ENCODE assay signal across 20 cellular contexts in genomic region chr5:150541397-150541675, GRCh38. TPM values are rescaled to one million over a fixed set of nuclear protein-coding genes. Genes with fewer than 3 reads are reported as not detected.
DNase-seq lines count a peak whose midpoint lies in the region; ATAC-seq and TF ChIP-seq lines count a peak whose summit lies in the region.
"Had no signal": no experiment of that assay in that cellular context is flagged by ENCODE, and none has a peak within 500 bp of the region (broad histone marks: within the 10 kb centered on the region; RNA-seq: fewer than 3 reads in every experiment).

No MANE protein-coding gene starts in this region.

- peak overlapping the region; percentile 25; the same call in 1 of the 2 replicates for H3K4me2 ChIP-seq in SK-N-SH
- H3K4me2 ChIP-seq: KMS-11, neural progenitor cell had no signal

- 96% methylated on average over 6 of the region's 6 CpGs for WGBS in SK-N-SH (ENCODE audit: low lambda C conversion rate)
- whole genome bisulfite sequencing in esophagus squamous epithelium, 2 donors: 63 to 83% methylated on average over 3 to 4 of the region's 6 CpGs

- TF ChIP-seq CTCF in SK-N-SH (IDR thresholded peaks at IDR 0.05) (no peak), esophagus squamous epithelium (IDR thresholded peaks at IDR 0.05) (no peak), tibial artery (IDR thresholded peaks at IDR 0.05) (no peak)

- H3K9me2 ChIP-seq in SK-N-SH: no peaks in the 10 kb centered on the region

- peak overlapping the region; percentile 16; the same call in 1 of the 2 replicates for H3K9ac ChIP-seq in SK-N-SH
- H3K9ac ChIP-seq: KMS-11, neural progenitor cell had no signal

- H2AFZ ChIP-seq in SK-N-SH (ENCODE audit: low read depth): no peak overlapping the region
- H2AFZ ChIP-seq: neural progenitor cell had no signal

- H3F3A ChIP-seq in SK-N-SH (replicated peaks; ENCODE audit: insufficient read depth): peaks cover 29% of the 10 kb centered on the region

- H4K20me1 ChIP-seq in SK-N-SH (ENCODE audit: insufficient read depth): no peaks in the 10 kb centered on the region

- peaks cover 57 to 63% of the 10 kb centered on the region in 2 experiments for H3K36me3 ChIP-seq in SK-N-SH (replicated peaks in 1 of 2; ENCODE audit: control insufficient read depth in 1 of 2, insufficient read depth in 2 of 2, low read length in 1 of 2)
- H3K36me3 ChIP-seq in esophagus squamous epithelium: peaks cover 19 to 96% (median 27%) of the 10 kb centered on the region in 3 donors
- H3K36me3 ChIP-seq in muscle layer of duodenum (ENCODE audit: control insufficient read depth in 1 of 2, insufficient read depth in 2 of 2, low read length in 2 of 2): peaks cover 43 to 67% of the 10 kb centered on the region in 2 donors
- H3K36me3 ChIP-seq in tibial artery: peaks cover 56 to 93% (median 66%) of the 10 kb centered on the region in 3 donors
- H3K36me3 ChIP-seq: neural progenitor cell had no signal

- CTCF ChIA-PET in SK-N-SH (lab: Yijun Ruan, JAX): interaction anchor here (0.6 to 1.8 kb wide), 4 partner anchors 9 to 174 kb away, joined by 3 to 8 read pairs (median 4); no protein-coding TSS in a partner anchor

- DNase-seq in SK-N-SH (no peak), esophagus squamous epithelium (lab: John Stamatoyannopoulos, UW) (no peak), tibial artery (no peak), DMS53 (lab: John Stamatoyannopoulos, UW) (no peak), COLO668 (lab: John Stamatoyannopoulos, UW; ENCODE audit: unreplicated experiment) (no peak)
- DNase-seq: activated CD8-positive, alpha-beta memory T cell treated with anti-CD3 and anti-CD28 coated beads, Interleukin-2, amount 50 U/mL, for 48 hours; activated naive CD4-positive, alpha-beta T cell treated with anti-CD3 and anti-CD28 coated beads, Interleukin-2, amount 50 U/mL, for 16 hours; DMS79 treated with DMSO at 0.1 percent for 48 hours; NCI-H1417; NCI-H446; stimulated activated naive CD8-positive, alpha-beta T cell treated with anti-CD3 and anti-CD28 coated beads, Interleukin-15, amount 100 ng/mL, for 72 hours; T-cell had no signal

- no peak for TF ChIP-seq POLR2A in esophagus squamous epithelium (IDR thresholded peaks at IDR 0.05)

- no peak for TF ChIP-seq RAD21 in SK-N-SH (IDR thresholded peaks at IDR 0.05; ENCODE audit: low read length)

- peak overlapping the region; percentile 53 to 87 for H3K27ac ChIP-seq in SK-N-SH (ENCODE audit: low read depth in 2 of 2, low read length in 1 of 2)
- H3K27ac ChIP-seq in esophagus squamous epithelium: peak overlapping the region; percentile 81 to 93 (median 88)
- H3K27ac ChIP-seq in muscle layer of duodenum (ENCODE audit: low read length): peak overlapping the region; percentile 72
- peak overlapping the region; percentile 69 to 75 for H3K27ac ChIP-seq in tibial artery
- H3K27ac ChIP-seq: C4-2B, HL-60, KMS-11, neural progenitor cell had no signal

- intact Hi-C loops in esophagus squamous epithelium (cut with DNase I) (loop anchor here (5.0 kb wide), 1 partner anchor 84 kb away; no protein-coding TSS in a partner anchor), tibial artery (cut with DNase I; ENCODE audit: low total_unique reads) (loop anchor here (5.0 kb wide), 1 partner anchor 84 kb away; no protein-coding TSS in a partner anchor)

- H3K4me1 ChIP-seq in SK-N-SH (ENCODE audit: control insufficient read depth in 1 of 2, insufficient read depth in 2 of 2, low read depth in 1 of 2, low read length in 1 of 2) (peaks cover 4 to 22% of the 10 kb centered on the region in 2 experiments; a peak in 3 of 4 replicates), esophagus squamous epithelium (peaks cover 18 to 52% (median 24%) of the 10 kb centered on the region in 3 donors), muscle layer of duodenum (ENCODE audit: control insufficient read depth in 1 of 2, insufficient read depth in 2 of 2, low read length in 2 of 2) (peaks cover 0 to 33% of the 10 kb centered on the region in 2 donors), tibial artery (peaks cover 0 to 50% (median 24%) of the 10 kb centered on the region in 4 donors)
- H3K4me1 ChIP-seq: HAP-1, neural progenitor cell had no signal

- H3K79me2 ChIP-seq in SK-N-SH (ENCODE audit: insufficient read depth): no peaks in the 10 kb centered on the region

- H3K9me3 ChIP-seq in SK-N-SH: no peaks in the 10 kb centered on the region
- H3K9me3 ChIP-seq in esophagus squamous epithelium: no peaks in the 10 kb centered on the region
- H3K9me3 ChIP-seq in muscle layer of duodenum (ENCODE audit: control insufficient read depth in 1 of 2, low read length in 2 of 2): no peaks in the 10 kb centered on the region
- no peaks in the 10 kb centered on the region for H3K9me3 ChIP-seq in tibial artery
- H3K9me3 ChIP-seq: HAP-1 had no signal

- H3K27me3 ChIP-seq in SK-N-SH (ENCODE audit: insufficient read depth) (no peaks in the 10 kb centered on the region), esophagus squamous epithelium (no peaks in the 10 kb centered on the region), muscle layer of duodenum (ENCODE audit: low read depth, low read length) (no peaks in the 10 kb centered on the region), tibial artery (no peaks in the 10 kb centered on the region)
- H3K27me3 ChIP-seq: neural progenitor cell had no signal

- no peak overlapping the region for H3K4me3 ChIP-seq in SK-N-SH (ENCODE audit: low read depth in 2 of 2, low read length in 1 of 2)
- no peak overlapping the region for H3K4me3 ChIP-seq in esophagus squamous epithelium
- no peak overlapping the region for H3K4me3 ChIP-seq in muscle layer of duodenum (ENCODE audit: low read depth in 1 of 2, low read length in 2 of 2)
- no peak overlapping the region for H3K4me3 ChIP-seq in tibial artery
- H3K4me3 ChIP-seq: HAP-1, neural progenitor cell had no signal

- POLR2A ChIA-PET in SK-N-SH (lab: Yijun Ruan, JAX): no interaction called here

- no peak for ATAC-seq in HG03442 (IDR thresholded peaks at IDR 0.05; ENCODE audit: unreplicated experiment)
- ATAC-seq: activated CD4-positive, CD25-positive, alpha-beta regulatory T cell treated with anti-CD3 and anti-CD28 coated beads, Interleukin-2, amount 50 U/mL, for 24 hours; stimulated activated naive CD8-positive, alpha-beta T cell treated with anti-CD3 and anti-CD28 coated beads, Interleukin-15, amount 100 ng/mL, for 72 hours; T-cell had no signal

- TF ChIP-seq EP300 in SK-N-SH (IDR thresholded peaks at IDR 0.05; ENCODE audit: borderline replicate concordance in 1 of 2, low read depth in 1 of 2, low read length in 1 of 2): no peak

TF ChIP-seq in SK-N-SH, 30 proteins besides CTCF, POLR2A, EP300 and RAD21 (continues in another document):
- TF ChIP-seq TAF1 (IDR thresholded peaks at IDR 0.05; ENCODE audit: borderline replicate concordance, low read depth, low read length) (no peak), TEAD4 (IDR thresholded peaks at IDR 0.05; ENCODE audit: borderline replicate concordance, insufficient read depth) (no peak), TCF12 (IDR thresholded peaks at IDR 0.05) (no peak), NRF1 (IDR thresholded peaks at IDR 0.05; ENCODE audit: low read depth, low read length) (no peak), RFX5 (IDR thresholded peaks at IDR 0.05; ENCODE audit: low read length) (no peak), FOXM1 (IDR thresholded peaks at IDR 0.05; ENCODE audit: low read depth) (no peak), POLR2AphosphoS5 (IDR thresholded peaks at IDR 0.05; ENCODE audit: low read depth, low read length) (no peak), SIN3A (IDR thresholded peaks at IDR 0.05; ENCODE audit: borderline replicate concordance, low read depth, low read length) (no peak), SMC3 (IDR thresholded peaks at IDR 0.05; ENCODE audit: low read depth, low read length) (no peak)
- TF ChIP-seq, protein P1, sequence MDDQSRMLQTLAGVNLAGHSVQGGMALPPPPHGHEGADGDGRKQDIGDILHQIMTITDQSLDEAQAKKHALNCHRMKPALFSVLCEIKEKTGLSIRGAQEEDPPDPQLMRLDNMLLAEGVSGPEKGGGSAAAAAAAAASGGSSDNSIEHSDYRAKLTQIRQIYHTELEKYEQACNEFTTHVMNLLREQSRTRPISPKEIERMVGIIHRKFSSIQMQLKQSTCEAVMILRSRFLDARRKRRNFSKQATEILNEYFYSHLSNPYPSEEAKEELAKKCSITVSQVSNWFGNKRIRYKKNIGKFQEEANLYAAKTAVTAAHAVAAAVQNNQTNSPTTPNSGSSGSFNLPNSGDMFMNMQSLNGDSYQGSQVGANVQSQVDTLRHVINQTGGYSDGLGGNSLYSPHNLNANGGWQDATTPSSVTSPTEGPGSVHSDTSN (IDR thresholded peaks at IDR 0.05): no peak
- TF ChIP-seq, protein P2, sequence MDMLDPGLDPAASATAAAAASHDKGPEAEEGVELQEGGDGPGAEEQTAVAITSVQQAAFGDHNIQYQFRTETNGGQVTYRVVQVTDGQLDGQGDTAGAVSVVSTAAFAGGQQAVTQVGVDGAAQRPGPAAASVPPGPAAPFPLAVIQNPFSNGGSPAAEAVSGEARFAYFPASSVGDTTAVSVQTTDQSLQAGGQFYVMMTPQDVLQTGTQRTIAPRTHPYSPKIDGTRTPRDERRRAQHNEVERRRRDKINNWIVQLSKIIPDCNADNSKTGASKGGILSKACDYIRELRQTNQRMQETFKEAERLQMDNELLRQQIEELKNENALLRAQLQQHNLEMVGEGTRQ (IDR thresholded peaks at IDR 0.05; ENCODE audit: borderline replicate concordance, low read depth, low read length): no peak
- TF ChIP-seq, protein P3, sequence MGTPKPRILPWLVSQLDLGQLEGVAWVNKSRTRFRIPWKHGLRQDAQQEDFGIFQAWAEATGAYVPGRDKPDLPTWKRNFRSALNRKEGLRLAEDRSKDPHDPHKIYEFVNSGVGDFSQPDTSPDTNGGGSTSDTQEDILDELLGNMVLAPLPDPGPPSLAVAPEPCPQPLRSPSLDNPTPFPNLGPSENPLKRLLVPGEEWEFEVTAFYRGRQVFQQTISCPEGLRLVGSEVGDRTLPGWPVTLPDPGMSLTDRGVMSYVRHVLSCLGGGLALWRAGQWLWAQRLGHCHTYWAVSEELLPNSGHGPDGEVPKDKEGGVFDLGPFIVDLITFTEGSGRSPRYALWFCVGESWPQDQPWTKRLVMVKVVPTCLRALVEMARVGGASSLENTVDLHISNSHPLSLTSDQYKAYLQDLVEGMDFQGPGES (IDR thresholded peaks at IDR 0.05; ENCODE audit: low read depth, low read length): no peak
- TF ChIP-seq, protein P4, sequence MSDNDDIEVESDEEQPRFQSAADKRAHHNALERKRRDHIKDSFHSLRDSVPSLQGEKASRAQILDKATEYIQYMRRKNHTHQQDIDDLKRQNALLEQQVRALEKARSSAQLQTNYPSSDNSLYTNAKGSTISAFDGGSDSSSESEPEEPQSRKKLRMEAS (IDR thresholded peaks at IDR 0.05; ENCODE audit: low read depth): no peak

RNA-seq across cellular contexts. Expression of gene NDST1, which starts 33.4 kb away (rescaled TPM):
- 29.2 and 33.8 TPM in 2 replicates for polyA plus RNA-seq in SK-N-SH (2012; rRNA removed)
- polyA plus RNA-seq in SK-N-SH (2012; cell fraction: cytosol; rRNA removed): 13.8 and 22.5 TPM in 2 replicates
- 32.7 and 39.0 TPM in 2 replicates for polyA plus RNA-seq in SK-N-SH (2012; cell fraction: nucleus; rRNA removed)
- total RNA-seq in esophagus squamous epithelium: 100 to 1,000 TPM in 3 of 4 donors, 10 to 100 TPM in 1; 76.5 to 205 (median 118) TPM
